ENCODE assay signal across 4 cellular contexts in the genomic region with DNA sequence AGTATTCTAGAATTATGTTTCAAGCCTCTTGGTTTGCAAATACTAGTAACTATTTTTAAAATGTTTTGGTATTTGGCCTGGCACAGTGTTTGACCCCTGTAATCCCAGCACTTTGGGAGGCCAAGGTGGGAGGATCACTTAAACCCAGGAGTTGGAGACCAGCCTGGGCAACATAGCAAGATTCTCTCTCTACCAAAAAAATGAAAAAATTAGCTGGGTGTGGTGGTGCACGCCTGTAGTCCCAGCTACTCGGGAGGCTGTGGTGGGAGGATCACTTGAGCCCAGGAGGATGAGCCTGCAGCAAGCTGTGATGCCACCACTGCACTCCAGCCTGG. TPM values are rescaled to one million over a fixed set of nuclear protein-coding genes. Genes with fewer than 3 reads are reported as not detected.
"Had no signal": no experiment of that assay in that cellular context is flagged by ENCODE, and none has a peak within 500 bp of the region (broad histone marks: within the 10 kb centered on the region; RNA-seq: fewer than 3 reads in every experiment).

No MANE protein-coding gene starts in this region.

RNA-seq across cellular contexts. Expression of a gene that starts 0.8 kb away (rescaled TPM):
- total RNA-seq: M059J, SK-MEL-5 had no signal
- polyA plus RNA-seq: IMR-90, SK-N-SH had no signal
